8 cellular contexts compared by ENCODE assay signal in the genomic region with DNA sequence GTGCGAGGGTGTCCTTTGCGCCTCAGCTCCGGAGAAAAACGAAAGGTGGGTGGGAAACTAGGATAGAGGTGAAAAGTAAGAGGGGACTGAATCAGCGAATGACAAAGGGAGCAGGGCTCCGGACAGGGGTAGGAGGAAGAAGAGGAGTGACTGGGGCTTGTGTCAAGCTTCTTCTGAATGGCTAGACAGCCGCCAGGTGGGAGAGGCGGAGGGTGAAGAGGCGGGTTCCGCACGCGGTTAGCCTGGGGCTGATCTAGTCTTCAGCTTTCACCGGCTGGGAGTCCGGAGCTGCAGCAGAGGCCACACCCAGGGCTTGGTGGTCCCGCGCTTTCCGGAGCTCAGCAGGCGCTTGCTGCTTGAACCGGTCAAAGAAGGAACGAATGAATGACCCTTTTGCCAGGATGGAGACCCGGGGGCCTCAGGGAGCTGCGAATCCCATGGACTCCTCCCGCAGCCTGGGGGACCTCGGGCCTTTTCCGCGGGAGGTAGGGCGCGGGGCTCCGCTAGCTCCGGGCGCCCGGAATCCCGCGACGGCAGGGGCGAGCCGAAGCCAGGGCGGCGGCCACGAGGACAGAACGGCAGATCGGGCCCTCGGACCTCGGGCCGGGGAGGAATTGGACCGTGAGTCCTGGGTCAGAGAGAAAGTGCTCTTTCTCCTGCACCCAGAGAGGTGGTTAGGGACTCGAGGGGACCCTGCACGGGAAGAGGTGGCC. TPM values are rescaled to one million over a fixed set of nuclear protein-coding genes. Genes with fewer than 3 reads are reported as not detected.
DNase-seq lines count a peak whose midpoint lies in the region; ATAC-seq and TF ChIP-seq lines count a peak whose summit lies in the region.

TSS of gene C6orf141 (plus strand) at position 256 of the 713 bp plus-strand sequence. CDS start at position 381, 125 bp downstream.

- ATAC-seq in GM18511 (IDR thresholded peaks at IDR 0.05; ENCODE audit: unreplicated experiment) (peak; percentile 72), HG02943 (IDR thresholded peaks at IDR 0.05; ENCODE audit: low read depth, unreplicated experiment) (peak; percentile 85)

- in situ Hi-C loops in astrocyte of the cerebellum (cut with HindIII; ENCODE audit: low sequenced_read_pairs), result no loop called here

- H3K36me3 Mint-ChIP-seq in immature natural killer cell, result no peaks in the 10 kb centered on the region

- H3K27me3 Mint-ChIP-seq in immature natural killer cell (ENCODE audit: low read depth in 3 of 3), result peaks cover 12 to 16% (median 14%) of the 10 kb centered on the region in 3 donors

- no peak for TF ChIP-seq CTCF in 22Rv1 (IDR thresholded peaks at IDR 0.05)
- no peak for TF ChIP-seq CTCF in astrocyte of the cerebellum (IDR thresholded peaks at IDR 0.05; ENCODE audit: low read depth, low read length, missing control alignments)

- H3K4me3 Mint-ChIP-seq in immature natural killer cell, result peak within 1 kb of the TSS; percentile 55 to 80 (median 71)

- H3K9me3 Mint-ChIP-seq in immature natural killer cell, result peaks cover 0 to 9% (median under 1%) of the 10 kb centered on the region in 6 donors

- no peak within 1 kb of the TSS for H3K27ac Mint-ChIP-seq in immature natural killer cell

- DNase-seq in NCI-H526 (lab: John Stamatoyannopoulos, UW) (peak; percentile 55 to 84), astrocyte of the cerebellum (ENCODE audit: low read depth) (no peak), immature natural killer cell (no peak), superior temporal gyrus (ENCODE audit: extremely low spot score) (no peak)
- DNase-seq in stimulated activated CD4-positive, alpha-beta T cell treated with anti-CD3 and anti-CD28 coated beads, Interleukin-2, amount 100 ng/mL, for 4 hours (ENCODE audit: low read depth), result peak; percentile 6

- peak within 1 kb of the TSS; percentile 49 for H3K4me3 ChIP-seq in astrocyte of the cerebellum (ENCODE audit: low read depth, low read length)

- peak within 1 kb of the TSS; percentile 31; the same call in 1 of the 2 replicates for H3K27ac ChIP-seq in 22Rv1

- H3K4me1 Mint-ChIP-seq in immature natural killer cell, result peaks cover 14 to 23% of the 10 kb centered on the region in 2 donors

RNA-seq across cellular contexts. Expression of gene C6orf141, which starts in this region (rescaled TPM):
- polyA plus RNA-seq in immature natural killer cell, result not detected

Comparison
In these comparisons a context has a peak if more than half of its experiments do, and no peak if none do; other contexts are left out.
1. DNase-seq: peak in NCI-H526 (2 of 2) and stimulated activated CD4-positive, alpha-beta T cell treated with anti-CD3 and anti-CD28 coated beads, Interleukin-2, amount 100 ng/mL, for 4 hours (single experiment); none in astrocyte of the cerebellum (single experiment), immature natural killer cell (0 of 3) and superior temporal gyrus (single experiment).